8 cellular contexts compared by ENCODE assay signal in genomic region chr18:79403723-79404566, GRCh38. TPM values are rescaled to one million over a fixed set of nuclear protein-coding genes. Genes with fewer than 3 reads are reported as not detected.
DNase-seq lines count a peak whose midpoint lies in the region; ATAC-seq and TF ChIP-seq lines count a peak whose summit lies in the region.

No MANE protein-coding gene starts in this region.

- no peak for TF ChIP-seq EP300 in upper lobe of left lung (IDR thresholded peaks at IDR 0.05)

- no peak overlapping the region for H2BK5ac ChIP-seq in mesenchymal stem cell (ENCODE audit: low read depth, low read length, poor library complexity, severe bottlenecking)

- H3K27me3 ChIP-seq in mesenchymal stem cell (ENCODE audit: control insufficient read depth in 1 of 2, insufficient read depth in 1 of 2, low read length in 2 of 2) (peaks cover 0 to 34% of the 10 kb centered on the region in 2 experiments), upper lobe of left lung (no peaks in the 10 kb centered on the region)

- H3K18ac ChIP-seq in mesenchymal stem cell (ENCODE audit: low read depth in 1 of 2, low read length in 2 of 2), result no peak overlapping the region

- no peak overlapping the region for H4K8ac ChIP-seq in mesenchymal stem cell (ENCODE audit: low read length)

- no peak overlapping the region for H2BK15ac ChIP-seq in mesenchymal stem cell (ENCODE audit: low read depth, poor library complexity, severe bottlenecking)

- peaks cover 62% of the 10 kb centered on the region for H3K4me1 Mint-ChIP-seq in activated naive CD4-positive, alpha-beta T cell treated with anti-CD3 and anti-CD28 coated beads, Interleukin-2, amount 10 ng/mL, durations not matched to agents 7 days and 5 days
- peaks cover 48% of the 10 kb centered on the region for H3K4me1 Mint-ChIP-seq in brain

- no peak overlapping the region for H3K4me2 ChIP-seq in mesenchymal stem cell (ENCODE audit: low read length, poor library complexity, severe bottlenecking)

- no peaks in the 10 kb centered on the region for H3K9me3 Mint-ChIP-seq in activated naive CD4-positive, alpha-beta T cell treated with anti-CD3 and anti-CD28 coated beads, Interleukin-2, amount 10 ng/mL, durations not matched to agents 7 days and 5 days
- H3K9me3 Mint-ChIP-seq in brain, result peaks cover 0 to 7% (median under 1%) of the 10 kb centered on the region in 5 experiments

- H2BK12ac ChIP-seq in mesenchymal stem cell (ENCODE audit: low read length in 2 of 2), result no peak overlapping the region

- no peak overlapping the region for H3K14ac ChIP-seq in mesenchymal stem cell (ENCODE audit: low read length in 2 of 2)

- H3K4me1 ChIP-seq in mesenchymal stem cell (ENCODE audit: control insufficient read depth, insufficient read depth, low read depth, low read length) (peaks cover 23% of the 10 kb centered on the region), upper lobe of left lung (peaks cover 35 to 79% (median 44%) of the 10 kb centered on the region in 4 donors)

- H2AK5ac ChIP-seq in mesenchymal stem cell (ENCODE audit: low read length, severe bottlenecking), result no peak overlapping the region

- CTCF ChIA-PET in activated naive CD4-positive, alpha-beta T cell treated with anti-CD3 and anti-CD28 coated beads, Interleukin-2, amount 10 ng/mL, durations not matched to agents 7 days and 5 days (lab: Charles Lee), result interaction anchor here (1.2 kb wide), 1 partner anchor 274 kb away, joined by 3 read pairs; no protein-coding TSS in a partner anchor
- CTCF ChIA-PET in HEK293T (lab: Yijun Ruan, JAX), result interaction anchor here (0.5 to 1.0 kb wide), 2 partner anchors 25 to 31 kb away, joined by 3 to 4 read pairs; no protein-coding TSS in a partner anchor

- H2AFZ ChIP-seq in mesenchymal stem cell (ENCODE audit: low read depth, low read length), result no peak overlapping the region

- H3K27me3 Mint-ChIP-seq in activated naive CD4-positive, alpha-beta T cell treated with anti-CD3 and anti-CD28 coated beads, Interleukin-2, amount 10 ng/mL, durations not matched to agents 7 days and 5 days, result no peaks in the 10 kb centered on the region
- H3K27me3 Mint-ChIP-seq in brain, result peaks cover 25% of the 10 kb centered on the region

- WGBS in mesenchymal stem cell, result 82% methylated on average over 30 of the region's 31 CpGs
- 64 to 66% methylated on average over 30 to 31 of the region's 31 CpGs for WGBS in upper lobe of left lung, 2 donors

- H3K36me3 ChIP-seq in mesenchymal stem cell (ENCODE audit: control insufficient read depth in 1 of 2, insufficient read depth in 2 of 2, low read depth in 1 of 2, low read length in 2 of 2) (peaks cover 0 to 17% of the 10 kb centered on the region in 2 experiments), upper lobe of left lung (no peaks in the 10 kb centered on the region)

- H3K9ac ChIP-seq in mesenchymal stem cell (ENCODE audit: low read length), result peak overlapping the region; percentile 73

- TF ChIP-seq POLR2A in upper lobe of left lung (IDR thresholded peaks at IDR 0.05), result no peak

- H3K23ac ChIP-seq in mesenchymal stem cell (ENCODE audit: low read length in 2 of 2), result no peak overlapping the region

- no peak for ATAC-seq in upper lobe of left lung (ENCODE audit: low FRiP score in 2 of 2)
- ATAC-seq in GM18867 (IDR thresholded peaks at IDR 0.05; ENCODE audit: unreplicated experiment), result no peak

- no peak overlapping the region for H3K27ac ChIP-seq in mesenchymal stem cell (ENCODE audit: low read length, poor library complexity, severe bottlenecking)
- H3K27ac ChIP-seq in upper lobe of left lung, result peak overlapping the region; percentile 50 to 97 (median 86)

- no peak for DNase-seq in activated naive CD4-positive, alpha-beta T cell treated with anti-CD3 and anti-CD28 coated beads, Interleukin-2, amount 10 ng/mL, durations not matched to agents 7 days and 5 days
- no peak for DNase-seq in activated naive CD4-positive, alpha-beta T cell (lab: John Stamatoyannopoulos, UW)
- DNase-seq in mesenchymal stem cell (no peak), upper lobe of left lung (peak in 1 of 2 donors; percentile 41), HEK293T (ENCODE audit: extremely low spot score) (no peak), ecto neural progenitor cell (ENCODE audit: low spot score) (no peak)

- H3K27ac Mint-ChIP-seq in activated naive CD4-positive, alpha-beta T cell treated with anti-CD3 and anti-CD28 coated beads, Interleukin-2, amount 10 ng/mL, durations not matched to agents 7 days and 5 days, result peak overlapping the region; percentile 92
- peak overlapping the region in 4 of 5 experiments; percentile 17 to 77 (median 64) for H3K27ac Mint-ChIP-seq in brain

- TF ChIP-seq CTCF in brain (conservative IDR thresholded peaks at IDR 0.05) (no peak), upper lobe of left lung (IDR thresholded peaks at IDR 0.05) (no peak)

- H3K79me1 ChIP-seq in mesenchymal stem cell (replicated peaks; ENCODE audit: low read length, poor library complexity, severe bottlenecking), result peaks cover 7% of the 10 kb centered on the region

- H2BK120ac ChIP-seq in mesenchymal stem cell (ENCODE audit: low read depth, low read length), result no peak overlapping the region

- H3K4ac ChIP-seq in mesenchymal stem cell (ENCODE audit: low read depth in 1 of 2, low read length in 2 of 2), result peak overlapping the region in 1 of 2 experiments; percentile 47

- H3K9me3 ChIP-seq in mesenchymal stem cell (ENCODE audit: control insufficient read depth, low read length) (no peaks in the 10 kb centered on the region), upper lobe of left lung (no peaks in the 10 kb centered on the region)

- peaks cover 41% of the 10 kb centered on the region for H3K36me3 Mint-ChIP-seq in activated naive CD4-positive, alpha-beta T cell treated with anti-CD3 and anti-CD28 coated beads, Interleukin-2, amount 10 ng/mL, durations not matched to agents 7 days and 5 days
- H3K36me3 Mint-ChIP-seq in brain, result no peaks in the 10 kb centered on the region

- POLR2A ChIA-PET in HEK293T (lab: Yijun Ruan, JAX), result no interaction called here

- H4K91ac ChIP-seq in mesenchymal stem cell (ENCODE audit: low read length), result no peak overlapping the region

- peak overlapping the region; percentile 89 for H3K4me3 Mint-ChIP-seq in activated naive CD4-positive, alpha-beta T cell treated with anti-CD3 and anti-CD28 coated beads, Interleukin-2, amount 10 ng/mL, durations not matched to agents 7 days and 5 days
- H3K4me3 Mint-ChIP-seq in brain, result peak overlapping the region; percentile 14 to 76 (median 37)

- H3K4me3 ChIP-seq in mesenchymal stem cell (ENCODE audit: insufficient read depth in 1 of 2, low read depth in 1 of 2, low read length in 2 of 2), result peak overlapping the region in 1 of 2 experiments; percentile 27
- H3K4me3 ChIP-seq in upper lobe of left lung, result peak overlapping the region in 2 of 4 donors; percentile 17 to 34

TF ChIP-seq in HEK293T, 16 proteins besides CTCF, POLR2A, EP300 and RAD21:
- TF ChIP-seq ELF4 (IDR thresholded peaks at IDR 0.05) (no peak), SP1 (IDR thresholded peaks at IDR 0.05) (no peak), FOXK2 (IDR thresholded peaks at IDR 0.05) (no peak), NFRKB (IDR thresholded peaks at IDR 0.05) (no peak), CTBP1 (IDR thresholded peaks at IDR 0.05; ENCODE audit: borderline replicate concordance) (no peak), LEF1 (IDR thresholded peaks at IDR 0.05; ENCODE audit: borderline replicate concordance) (no peak), ZNF384 (IDR thresholded peaks at IDR 0.05) (no peak), TARDBP (IDR thresholded peaks at IDR 0.05) (no peak), ARNT (IDR thresholded peaks at IDR 0.05) (no peak), BHLHE40 (IDR thresholded peaks at IDR 0.05; ENCODE audit: borderline replicate concordance) (no peak), SUZ12 (IDR thresholded peaks at IDR 0.05) (no peak), PKNOX1 (IDR thresholded peaks at IDR 0.05) (no peak)
TF ChIP-seq in HEK293T: peak in this region for 0.

RNA-seq across cellular contexts. Expression of gene NFATC1, which starts 8.2 kb away (rescaled TPM):
- polyA plus RNA-seq in brain (ENCODE audit: insufficient read depth, low read depth, low replicate concordance), result 5.5 TPM
- polyA plus RNA-seq in mesenchymal stem cell (2013, experiment 1 of 2), result 9.9 TPM
- 10.1 TPM for polyA plus RNA-seq in mesenchymal stem cell (2013, experiment 2 of 2)
- total RNA-seq in upper lobe of left lung, result 10 to 100 TPM; 13.6 to 39.5 (median 20.3) TPM
